In genomic region chr1:69827732-69828131, GRCh38 we compare ENCODE assay signal across 22 cellular contexts.
"Had no signal": no experiment of that assay in that cellular context is flagged by ENCODE, and none has a peak within 500 bp of the region (broad histone marks: within the 10 kb centered on the region; RNA-seq: fewer than 3 reads in every experiment).

No MANE protein-coding gene starts in this region.

- H3K27ac ChIP-seq: HL-60, Peyer's patch, SJCRH30 had no signal

- ATAC-seq: PC-3, Right ventricle myocardium inferior, SK-N-SH treated with all-trans-retinoic acid at 6 μM for 48 hours had no signal

- H3K4me3 ChIP-seq: MG63, Peyer's patch, SJCRH30 had no signal

- H3K27me3 ChIP-seq: MG63, Peyer's patch, SJCRH30 had no signal

- H3K9me3 ChIP-seq: MG63, Peyer's patch, SJCRH30 had no signal

- H3K36me3 ChIP-seq: MG63, Peyer's patch, SJCRH30 had no signal

- H3K4me1 ChIP-seq: Peyer's patch, SJCRH30 had no signal

- DNase-seq: Karpas-422, KG1, MG63, NCI-H1092, NCI-H1105 treated with DMSO at 0.1 percent for 48 hours, NCI-H1417 treated with DMSO at 0.1 percent for 48 hours, NCI-H146, NCI-H1694 treated with DMSO at 0.1 percent for 48 hours, NCI-H1930, NCI-H2081, NCI-H2107, NCI-H2227 treated with DMSO at 0.1 percent for 48 hours, NCI-H524, NCI-H526 treated with DMSO at 0.1 percent for 48 hours, NCI-H748 treated with DMSO at 0.1 percent for 48 hours, PC-3, Peyer's patch, SHP77 treated with DMSO at 0.1 percent for 48 hours, SJCRH30 had no signal
